ENCODE assay signal across 10 cellular contexts in the genomic region with DNA sequence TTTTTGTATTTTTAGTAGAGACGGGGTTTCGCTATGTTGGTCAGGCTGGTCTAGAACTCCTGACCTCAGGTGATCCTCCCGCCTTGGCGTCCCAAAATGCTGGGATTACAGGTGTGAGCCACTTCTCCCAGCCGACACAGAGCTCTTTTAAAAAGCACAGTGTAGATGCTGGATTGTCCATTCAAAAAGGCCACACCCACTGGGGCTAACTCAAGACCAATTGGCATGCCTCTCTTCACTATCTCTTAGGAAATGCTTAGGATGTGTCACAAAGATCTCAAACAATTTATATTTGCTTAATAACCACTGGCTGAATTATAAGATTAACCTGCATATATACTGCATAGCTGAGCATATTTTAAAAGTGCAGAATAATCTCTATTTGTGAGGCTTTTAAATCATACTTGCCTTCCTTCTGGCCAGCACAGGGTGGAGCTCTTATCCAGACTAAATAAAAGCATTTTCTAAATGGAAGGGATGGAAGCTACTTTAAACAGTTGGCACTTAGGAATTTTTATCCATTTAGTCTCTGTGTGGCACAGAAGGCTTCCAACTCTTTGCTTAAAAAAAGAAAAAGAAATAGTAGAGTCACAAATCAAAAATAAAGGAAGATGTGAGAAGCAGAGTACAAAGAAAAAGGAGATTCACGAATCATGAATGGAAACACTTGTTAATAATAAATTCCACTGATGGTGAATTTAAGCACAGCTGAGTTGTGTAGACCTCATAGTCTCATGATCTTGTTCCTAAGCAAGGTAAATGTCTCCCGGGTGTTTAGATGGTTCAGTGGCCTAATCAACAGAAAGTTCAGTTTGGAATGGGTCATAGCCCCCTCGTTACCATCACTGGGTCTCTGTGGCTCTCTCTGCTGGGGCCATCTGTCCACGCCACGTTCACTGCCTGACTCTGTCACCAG. TPM values are rescaled to one million over a fixed set of nuclear protein-coding genes. Genes with fewer than 3 reads are reported as not detected.
DNase-seq lines count a peak whose midpoint lies in the region; ATAC-seq and TF ChIP-seq lines count a peak whose summit lies in the region.
"Had no signal": no experiment of that assay in that cellular context is flagged by ENCODE, and none has a peak within 500 bp of the region (broad histone marks: within the 10 kb centered on the region; RNA-seq: fewer than 3 reads in every experiment).

No MANE protein-coding gene starts in this region.

- H3K27ac ChIP-seq in A673 (ENCODE audit: low read depth, low read length, poor library complexity, severe bottlenecking) (no peak overlapping the region), OCI-LY7 (ENCODE audit: low read depth, low read length, poor library complexity, severe bottlenecking) (no peak overlapping the region)

- CTCF ChIA-PET in A673 (lab: Charles Lee) (interaction anchor here (0.6 to 1.5 kb wide), 3 partner anchors 152 to 167 kb away, joined by 3 to 5 read pairs (median 4); a partner anchor contains a TSS), OCI-LY7 (lab: Charles Lee; ENCODE audit: unreplicated experiment) (no interaction called here)

- peak; percentile 7 for DNase-seq in A673 (ENCODE audit: low spot score)
- DNase-seq in EL = peak; percentile 6
- no peak for DNase-seq in OCI-LY7 (ENCODE audit: low spot score)
- DNase-seq in fibroblast of the conjunctiva (ENCODE audit: low read depth) = peak; percentile 23
- DNase-seq in activated CD4-positive, alpha-beta T cell treated with anti-CD3 and anti-CD28 coated beads, Interleukin-2, amount 10 ng/mL, durations not matched to agents 24 days and 14 days = no peak
- no peak for DNase-seq in sciatic nerve (ENCODE audit: low spot score)
- DNase-seq in islet precursor cell = no peak
- DNase-seq: stimulated activated naive CD8-positive, alpha-beta T cell treated with anti-CD3 and anti-CD28 coated beads, Interleukin-15, Interleukin-2, amounts not matched to agents 100 U/mL and 50 U/mL, for 24 hours had no signal

- H3K4me3 Mint-ChIP-seq in activated CD4-positive, alpha-beta T cell treated with anti-CD3 and anti-CD28 coated beads, Interleukin-2, amount 10 ng/mL, durations not matched to agents 24 days and 14 days = no peak overlapping the region
- H3K4me3 Mint-ChIP-seq: T-helper 1 cell treated with Interleukin-12 subunit alpha and Interleukin-12 subunit beta and Interleukin-4 antibody, amounts not matched to agents 30 μg/mL and 1 μg/mL, for 36 hours had no signal

- H3K9me3 ChIP-seq in A673 (ENCODE audit: low read depth, low read length, poor library complexity, severe bottlenecking) (no peaks in the 10 kb centered on the region), OCI-LY7 (ENCODE audit: low read length) (no peaks in the 10 kb centered on the region)

- no peak overlapping the region for H3K27ac Mint-ChIP-seq in activated CD4-positive, alpha-beta T cell treated with anti-CD3 and anti-CD28 coated beads, Interleukin-2, amount 10 ng/mL, durations not matched to agents 24 days and 14 days
- H3K27ac Mint-ChIP-seq: T-helper 1 cell treated with Interleukin-12 subunit alpha and Interleukin-12 subunit beta and Interleukin-4 antibody, amounts not matched to agents 30 μg/mL and 1 μg/mL, for 36 hours had no signal

- H3K27me3 Mint-ChIP-seq in activated CD4-positive, alpha-beta T cell treated with anti-CD3 and anti-CD28 coated beads, Interleukin-2, amount 10 ng/mL, durations not matched to agents 24 days and 14 days = peaks cover 2% of the 10 kb centered on the region

- no peaks in the 10 kb centered on the region for H3K79me2 ChIP-seq in OCI-LY7 (ENCODE audit: insufficient read depth, low read depth, low read length)

- H3K36me3 ChIP-seq in A673 (ENCODE audit: insufficient read depth, low read length, poor library complexity, severe bottlenecking) = no peaks in the 10 kb centered on the region
- H3K36me3 ChIP-seq in OCI-LY7 (ENCODE audit: insufficient read depth, low read length) = no peaks in the 10 kb centered on the region

- H3K9me2 ChIP-seq in OCI-LY7 (ENCODE audit: insufficient read depth, low read length) = no peaks in the 10 kb centered on the region

- H3K4me2 ChIP-seq in OCI-LY7 (ENCODE audit: low read length) = no peak overlapping the region

- H3K36me3 Mint-ChIP-seq in activated CD4-positive, alpha-beta T cell treated with anti-CD3 and anti-CD28 coated beads, Interleukin-2, amount 10 ng/mL, durations not matched to agents 24 days and 14 days (ENCODE audit: low read depth) = no peaks in the 10 kb centered on the region

- intact Hi-C loops in A673 (cut with micrococcal nuclease; ENCODE audit: unreplicated experiment) (no loop called here), OCI-LY7 (cut with micrococcal nuclease; ENCODE audit: unreplicated experiment) (no loop called here), sciatic nerve (cut with DNase I) (no loop called here)
- intact Hi-C loops in activated CD4-positive, alpha-beta T cell treated with anti-CD3 and anti-CD28 coated beads, Interleukin-2, amount 10 ng/mL, durations not matched to agents 24 days and 14 days (cut with micrococcal nuclease) = loop anchor here (2.0 kb wide), 1 partner anchor 153 kb away; a partner anchor contains a TSS

- H3K27me3 ChIP-seq in A673 (replicated peaks; ENCODE audit: insufficient read depth, low read depth, low read length, poor library complexity) = no peaks in the 10 kb centered on the region

- H3K9me3 Mint-ChIP-seq in activated CD4-positive, alpha-beta T cell treated with anti-CD3 and anti-CD28 coated beads, Interleukin-2, amount 10 ng/mL, durations not matched to agents 24 days and 14 days = no peaks in the 10 kb centered on the region
- H3K9me3 Mint-ChIP-seq: T-helper 1 cell treated with Interleukin-12 subunit alpha and Interleukin-12 subunit beta and Interleukin-4 antibody, amounts not matched to agents 30 μg/mL and 1 μg/mL, for 36 hours had no signal

- peaks cover 11% of the 10 kb centered on the region for H3K4me1 Mint-ChIP-seq in activated CD4-positive, alpha-beta T cell treated with anti-CD3 and anti-CD28 coated beads, Interleukin-2, amount 10 ng/mL, durations not matched to agents 24 days and 14 days

- H3K4me1 ChIP-seq in A673 (ENCODE audit: insufficient read depth, low read length, poor library complexity, severe bottlenecking) = no peaks in the 10 kb centered on the region
- no peaks in the 10 kb centered on the region for H3K4me1 ChIP-seq in OCI-LY7 (ENCODE audit: insufficient read depth, low read length, poor library complexity, severe bottlenecking)

- no peak overlapping the region for H2AFZ ChIP-seq in OCI-LY7 (ENCODE audit: low read length)

- BruUV-seq in A673 (replicated peaks; lab: Mats Ljungman, UMichigan) = no TSS peak
- no TSS peak for BruUV-seq in OCI-LY7 (replicated peaks; lab: Mats Ljungman, UMichigan)

- ATAC-seq in HG03135 (IDR thresholded peaks at IDR 0.05; ENCODE audit: unreplicated experiment) = no peak
- ATAC-seq in sciatic nerve = no peak
- ATAC-seq: stimulated activated naive CD8-positive, alpha-beta T cell treated with anti-CD3 and anti-CD28 coated beads, Interleukin-15, Interleukin-2, amounts not matched to agents 100 U/mL and 50 U/mL, for 24 hours had no signal

- H3K4me3 ChIP-seq in A673 (ENCODE audit: low read depth, low read length, poor library complexity, severe bottlenecking) = no peak overlapping the region
- H3K4me3 ChIP-seq in OCI-LY7 (ENCODE audit: low read depth, low read length, poor library complexity, severe bottlenecking) = no peak overlapping the region

- no peaks in the 10 kb centered on the region for H4K20me1 ChIP-seq in OCI-LY7 (ENCODE audit: insufficient read depth, low read length)

- POLR2A ChIA-PET in A673 (lab: Charles Lee; ENCODE audit: low non-redundant PET) = interaction anchor here (0.6 kb wide), 1 partner anchor 270 kb away, joined by 3 read pairs; no protein-coding TSS in a partner anchor
- POLR2A ChIA-PET in OCI-LY7 (lab: Charles Lee) = interaction anchor here (0.6 to 1.0 kb wide), 2 partner anchors 23 to 363 kb away, joined by 3 read pairs; no protein-coding TSS in a partner anchor

- TF ChIP-seq CTCF in A673 (conservative IDR thresholded peaks at IDR 0.05; ENCODE audit: low read depth, low read length) (peak; percentile 53), OCI-LY7 (conservative IDR thresholded peaks at IDR 0.05; ENCODE audit: low read length) (peak; percentile 45; the same call in 1 of the 2 replicates)

RNA-seq across cellular contexts. Expression of a gene that starts 22.4 kb away (rescaled TPM):
- total RNA-seq in A673 (2021) (not detected in 2 replicates), OCI-LY7 (2022) (not detected in 2 replicates), sciatic nerve (not detected)
- not detected in 2 replicates for total RNA-seq in OCI-LY7 (2014; rRNA removed; shearing (Covaris generic))
- not detected in 2 replicates for total RNA-seq in activated CD4-positive, alpha-beta T cell treated with anti-CD3 and anti-CD28 coated beads, Interleukin-2, amount 10 ng/mL, durations not matched to agents 24 days and 14 days

RNA-seq across cellular contexts. Expression of a gene that starts 27.7 kb away (rescaled TPM):
- total RNA-seq in A673 (2021) (not detected in 2 replicates), OCI-LY7 (2022) (not detected in 2 replicates), sciatic nerve (not detected)
- not detected in 2 replicates for total RNA-seq in OCI-LY7 (2014; rRNA removed; shearing (Covaris generic))
- total RNA-seq in activated CD4-positive, alpha-beta T cell treated with anti-CD3 and anti-CD28 coated beads, Interleukin-2, amount 10 ng/mL, durations not matched to agents 24 days and 14 days = not detected in 2 replicates

RNA-seq across cellular contexts. Expression of a gene that starts 44.0 kb away (rescaled TPM):
- total RNA-seq in A673 (2021) = not detected in 2 replicates
- not detected in 2 replicates for total RNA-seq in OCI-LY7 (2014; rRNA removed; shearing (Covaris generic))
- not detected in 2 replicates for total RNA-seq in OCI-LY7 (2022)
- total RNA-seq in activated CD4-positive, alpha-beta T cell treated with anti-CD3 and anti-CD28 coated beads, Interleukin-2, amount 10 ng/mL, durations not matched to agents 24 days and 14 days = not detected in 2 replicates
- total RNA-seq in sciatic nerve = not detected

Comparison
In these comparisons a context has a peak if more than half of its experiments do, and no peak if none do; other contexts are left out.
1. DNase-seq: peak in A673 (single experiment), EL (single experiment) and fibroblast of the conjunctiva (single experiment); none in OCI-LY7 (single experiment), activated CD4-positive, alpha-beta T cell treated with anti-CD3 and anti-CD28 coated beads, Interleukin-2, amount 10 ng/mL, durations not matched to agents 24 days and 14 days (single experiment), sciatic nerve (single experiment) and islet precursor cell (single experiment).